In the genomic region with DNA sequence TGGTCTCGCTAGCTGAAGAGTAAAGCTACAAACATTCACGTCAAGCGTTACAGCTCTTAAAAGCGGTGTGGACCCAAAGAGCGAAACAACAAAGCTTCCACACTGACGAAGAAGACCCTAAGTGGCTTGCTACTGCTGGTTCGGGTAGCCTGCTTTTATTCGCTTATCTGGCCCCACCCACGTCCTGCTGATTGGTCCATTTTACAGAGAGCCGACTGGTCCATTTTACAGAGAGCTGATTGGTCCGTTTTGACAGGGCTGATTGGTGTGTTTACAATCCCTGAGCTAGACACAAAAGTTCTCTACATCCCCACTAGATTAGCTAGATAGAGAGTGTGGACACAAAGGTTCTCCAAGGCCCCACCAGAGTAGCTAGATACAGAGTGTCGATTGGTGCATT, we compare ENCODE assay signal across 8 cellular contexts. TPM values are rescaled to one million over a fixed set of nuclear protein-coding genes. Genes with fewer than 3 reads are reported as not detected.
DNase-seq lines count a peak whose midpoint lies in the region; ATAC-seq, FAIRE-seq and TF ChIP-seq lines count a peak whose summit lies in the region.
"Not testable (repeated sequence)": the region's sequence is repeated elsewhere in the genome, so short reads cannot be mapped to it uniquely, and the experiment has no call there.

No MANE protein-coding gene starts in this region.

- DNase-seq in RWPE1 (ENCODE audit: low spot score); bronchial epithelial cell (ENCODE audit: low read depth); esophagus squamous epithelium (lab: John Stamatoyannopoulos, UW); neural progenitor cell (ENCODE audit: low spot score); sigmoid colon; vagina (ENCODE audit: extremely low spot score in 2 of 2): not testable (repeated sequence)
- peak; percentile 35 for DNase-seq in activated CD8-positive, alpha-beta T cell treated with anti-CD3 and anti-CD28 coated beads for 36 hours

- not testable (repeated sequence) for TF ChIP-seq CTCF in 22Rv1 (IDR thresholded peaks at IDR 0.05); RWPE1 (conservative IDR thresholded peaks at IDR 0.05; ENCODE audit: low read depth); activated CD8-positive, alpha-beta T cell treated with anti-CD3 and anti-CD28 coated beads for 36 hours (IDR thresholded peaks at IDR 0.05); bronchial epithelial cell (IDR thresholded peaks at IDR 0.05; ENCODE audit: insufficient read depth, low read length, severe bottlenecking); esophagus squamous epithelium (IDR thresholded peaks at IDR 0.05); neural progenitor cell (IDR thresholded peaks at IDR 0.05); sigmoid colon (IDR thresholded peaks at IDR 0.05); vagina (IDR thresholded peaks at IDR 0.05)

- FAIRE-seq in bronchial epithelial cell (lab: Jason Lieb, UNC): peak; percentile 83

- not testable (repeated sequence) for H3K4me3 Mint-ChIP-seq in activated CD8-positive, alpha-beta T cell treated with anti-CD3 and anti-CD28 coated beads for 36 hours
- peak overlapping the region; percentile 24 for H3K4me3 Mint-ChIP-seq in neural progenitor cell

- not testable (repeated sequence) for H3K4me3 ChIP-seq in bronchial epithelial cell (ENCODE audit: low read depth, low read length); esophagus squamous epithelium; neural progenitor cell; sigmoid colon; vagina

- H3K27me3 Mint-ChIP-seq in activated CD8-positive, alpha-beta T cell treated with anti-CD3 and anti-CD28 coated beads for 36 hours: not testable (repeated sequence)
- peaks cover 13% of the 10 kb centered on the region for H3K27me3 Mint-ChIP-seq in neural progenitor cell (ENCODE audit: insufficient read depth, low read depth)

- TF ChIP-seq POLR2A in esophagus squamous epithelium (IDR thresholded peaks at IDR 0.05); sigmoid colon (IDR thresholded peaks at IDR 0.05); vagina (IDR thresholded peaks at IDR 0.05): not testable (repeated sequence)

- POLR2A ChIA-PET in RWPE1 (lab: Yijun Ruan, JAX; ENCODE audit: low non-redundant PET); activated CD8-positive, alpha-beta T cell treated with anti-CD3 and anti-CD28 coated beads for 36 hours (lab: Charles Lee): not testable (repeated sequence)

- H3F3A ChIP-seq in neural progenitor cell (ENCODE audit: low read depth): not testable (repeated sequence)

- not testable (repeated sequence) for H2AFZ ChIP-seq in neural progenitor cell (replicated peaks)

- H3K27ac Mint-ChIP-seq in activated CD8-positive, alpha-beta T cell treated with anti-CD3 and anti-CD28 coated beads for 36 hours: not testable (repeated sequence)
- peak overlapping the region; percentile 21 for H3K27ac Mint-ChIP-seq in neural progenitor cell

- not testable (repeated sequence) for H3K4me2 ChIP-seq in neural progenitor cell

- not testable (repeated sequence) for H3K9me3 ChIP-seq in esophagus squamous epithelium; neural progenitor cell (ENCODE audit: low read depth); sigmoid colon; vagina

- TF ChIP-seq EP300 in sigmoid colon (IDR thresholded peaks at IDR 0.05): not testable (repeated sequence)

- CTCF ChIA-PET in RWPE1 (lab: Yijun Ruan, JAX): interaction anchor here (0.7 to 1.9 kb wide), 2 partner anchors 27 to 130 kb away, joined by 3 to 4 read pairs; no protein-coding TSS in a partner anchor
- CTCF ChIA-PET in activated CD8-positive, alpha-beta T cell treated with anti-CD3 and anti-CD28 coated beads for 36 hours (lab: Charles Lee): interaction anchor here (1.6 kb wide), 1 partner anchor 17 kb away, joined by 13 read pairs; no protein-coding TSS in a partner anchor

- intact Hi-C loops in activated CD8-positive, alpha-beta T cell treated with anti-CD3 and anti-CD28 coated beads for 36 hours (cut with micrococcal nuclease); sigmoid colon (cut with DNase I): not testable (repeated sequence)
- intact Hi-C loops in esophagus squamous epithelium (cut with DNase I): loop anchor here (10.0 kb wide), 1 partner anchor 46 kb away; the partner anchor contains the start of gene YWHAG
- intact Hi-C loops in vagina (cut with DNase I): loop anchor here (2.0 kb wide), 1 partner anchor 132 kb away; no protein-coding TSS in a partner anchor

- H3K36me3 ChIP-seq in bronchial epithelial cell (ENCODE audit: control insufficient read depth, insufficient read depth, low read length); esophagus squamous epithelium; neural progenitor cell; vagina: not testable (repeated sequence)
- H3K36me3 ChIP-seq in sigmoid colon: peaks cover 0 to 10% (median 4%) of the 10 kb centered on the region in 4 donors

- H3K36me3 Mint-ChIP-seq in activated CD8-positive, alpha-beta T cell treated with anti-CD3 and anti-CD28 coated beads for 36 hours (ENCODE audit: low read depth): peaks cover 11% of the 10 kb centered on the region
- not testable (repeated sequence) for H3K36me3 Mint-ChIP-seq in neural progenitor cell

- H3K79me2 ChIP-seq in neural progenitor cell (ENCODE audit: low read depth): not testable (repeated sequence)

- H4K20me1 ChIP-seq in neural progenitor cell (ENCODE audit: low read depth): not testable (repeated sequence)

- H3K9ac ChIP-seq in neural progenitor cell: not testable (repeated sequence)

- peak overlapping the region; percentile 98; the same call in 1 of the 2 replicates for H3K27ac ChIP-seq in 22Rv1
- H3K27ac ChIP-seq in RWPE1: peak overlapping the region; percentile 100
- H3K27ac ChIP-seq in esophagus squamous epithelium: peak overlapping the region in 3 of 4 donors; percentile 86 to 98 (median 98)
- not testable (repeated sequence) for H3K27ac ChIP-seq in neural progenitor cell
- H3K27ac ChIP-seq in sigmoid colon: peak overlapping the region in 3 of 4 donors; percentile 14 to 100 (median 99)
- H3K27ac ChIP-seq in vagina: peak overlapping the region; percentile 100

- H3K27me3 ChIP-seq in bronchial epithelial cell (ENCODE audit: control insufficient read depth, insufficient read depth, low read length); esophagus squamous epithelium; neural progenitor cell; sigmoid colon; vagina: not testable (repeated sequence)

- not testable (repeated sequence) for H3K4me1 Mint-ChIP-seq in activated CD8-positive, alpha-beta T cell treated with anti-CD3 and anti-CD28 coated beads for 36 hours (ENCODE audit: low read depth)
- H3K4me1 Mint-ChIP-seq in neural progenitor cell: peaks cover 34% of the 10 kb centered on the region

- H3K4me1 ChIP-seq in esophagus squamous epithelium: peaks cover 27 to 85% (median 56%) of the 10 kb centered on the region in 3 donors
- peaks cover 16% of the 10 kb centered on the region for H3K4me1 ChIP-seq in neural progenitor cell
- peaks cover 0 to 61% (median 47%) of the 10 kb centered on the region in 4 donors for H3K4me1 ChIP-seq in sigmoid colon
- peaks cover 45% of the 10 kb centered on the region for H3K4me1 ChIP-seq in vagina

- H3K9me3 Mint-ChIP-seq in activated CD8-positive, alpha-beta T cell treated with anti-CD3 and anti-CD28 coated beads for 36 hours; neural progenitor cell: not testable (repeated sequence)

- ATAC-seq in activated CD8-positive, alpha-beta T cell treated with anti-CD3 and anti-CD28 coated beads for 36 hours: not testable (repeated sequence)

- WGBS in esophagus squamous epithelium, 2 donors: 91 to 93% methylated on average over 11 to 12 of the region's 12 CpGs
- 93% methylated on average over 12 of the region's 12 CpGs for WGBS in sigmoid colon, 2 donors

RNA-seq across cellular contexts. Expression of gene HSPB1, which starts 6.4 kb away (rescaled TPM):
- total RNA-seq in activated CD8-positive, alpha-beta T cell treated with anti-CD3 and anti-CD28 coated beads for 36 hours: 100 to 1,000 TPM; 104 to 109 TPM
- total RNA-seq in bronchial epithelial cell (36.1 and 164 TPM in 2 replicates), esophagus squamous epithelium (1,000 to 10,000 TPM; 2,415 to 6,888 (median 3,249) TPM), neural progenitor cell (ENCODE audit: low replicate concordance) (9.7 and 20.8 TPM in 2 replicates), sigmoid colon (1,000 to 10,000 TPM in 3 of 4 donors, 100 to 1,000 TPM in 1; 929 to 2,528 (median 1,357) TPM), vagina (3,606 TPM)
- 100 to 1,000 TPM; 202 to 340 (median 208) TPM for polyA plus RNA-seq in sigmoid colon

RNA-seq across cellular contexts. Expression of gene YWHAG, which starts 49.9 kb away (rescaled TPM):
- 100 to 1,000 TPM; 138 to 143 TPM for total RNA-seq in activated CD8-positive, alpha-beta T cell treated with anti-CD3 and anti-CD28 coated beads for 36 hours
- total RNA-seq in bronchial epithelial cell (112 and 142 TPM in 2 replicates), esophagus squamous epithelium (10 to 100 TPM; 52.8 to 97.7 (median 66.3) TPM), neural progenitor cell (ENCODE audit: low replicate concordance) (179 and 190 TPM in 2 replicates), sigmoid colon (10 to 100 TPM; 42.5 to 59.0 (median 52.3) TPM), vagina (73.2 TPM)
- polyA plus RNA-seq in sigmoid colon: 10 to 100 TPM; 45.6 to 64.0 (median 62.4) TPM
